Comparison of ENCODE assay signal across 29 cellular contexts in the genomic region with DNA sequence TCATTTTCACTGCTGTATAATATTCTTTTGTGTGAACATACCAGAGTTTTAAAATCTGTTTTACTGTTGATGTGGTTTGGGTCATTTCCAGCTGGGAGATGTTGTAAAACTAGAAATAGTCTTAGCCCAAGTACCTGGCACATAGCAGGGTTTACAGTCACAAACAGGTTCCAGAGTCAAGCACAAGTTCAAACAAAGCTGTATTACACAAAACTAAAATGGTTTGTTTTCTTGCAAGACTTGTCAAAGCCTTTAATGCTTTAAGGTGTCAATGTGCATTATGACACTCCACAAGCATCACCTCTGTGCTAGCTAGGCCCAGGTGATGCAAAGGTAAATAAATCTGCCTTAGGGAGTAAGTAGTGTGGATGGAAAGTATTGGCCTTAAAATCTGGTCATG.
DNase-seq lines count a peak whose midpoint lies in the region; ATAC-seq, FAIRE-seq and TF ChIP-seq lines count a peak whose summit lies in the region.
"Had no signal": no experiment of that assay in that cellular context is flagged by ENCODE, and none has a peak within 500 bp of the region (broad histone marks: within the 10 kb centered on the region; RNA-seq: fewer than 3 reads in every experiment).

No MANE protein-coding gene starts in this region.

- no peak overlapping the region for H3K9ac ChIP-seq in SK-N-SH
- no peak overlapping the region for H3K9ac ChIP-seq in keratinocyte (ENCODE audit: control insufficient read depth, extremely low read depth, insufficient read depth, low read length)
- H3K9ac ChIP-seq: GM23248 had no signal

- CTCF ChIA-PET in SK-N-SH (lab: Yijun Ruan, JAX): no interaction called here

- H3K9me3 ChIP-seq in SK-N-SH: no peaks in the 10 kb centered on the region; the same call in 1 of the 2 replicates
- no peaks in the 10 kb centered on the region for H3K9me3 ChIP-seq in keratinocyte (ENCODE audit: control insufficient read depth, low read depth, low read length)
- H3K9me3 ChIP-seq: Caco-2, MG63 had no signal

- no peak for TF ChIP-seq EP300 in SK-N-SH (IDR thresholded peaks at IDR 0.05; ENCODE audit: borderline replicate concordance in 1 of 2, low read depth in 1 of 2, low read length in 1 of 2)

- H3K4me3 ChIP-seq in SK-N-SH (ENCODE audit: low read depth in 2 of 2, low read length in 1 of 2) (no peak overlapping the region), bronchial epithelial cell (ENCODE audit: low read depth, low read length) (no peak overlapping the region), keratinocyte (ENCODE audit: control insufficient read depth in 2 of 3, extremely low read depth in 1 of 3, insufficient read depth in 2 of 3, low read depth in 1 of 3, low read length in 3 of 3) (no peak overlapping the region)
- H3K4me3 ChIP-seq: GM23248, MG63, PC-9 had no signal

- TF ChIP-seq CTCF in SK-N-SH (IDR thresholded peaks at IDR 0.05) (no peak), bronchial epithelial cell (IDR thresholded peaks at IDR 0.05; ENCODE audit: insufficient read depth, low read length, severe bottlenecking) (no peak), keratinocyte (optimal IDR thresholded peaks at IDR 0.05 in 1 of 3, IDR thresholded peaks at IDR 0.05 in 1 of 3, conservative IDR thresholded peaks at IDR 0.05 in 1 of 3; ENCODE audit: extremely low read depth in 1 of 3, insufficient read depth in 2 of 3, low read length in 3 of 3) (no peak)

- H3K27me3 ChIP-seq in SK-N-SH (ENCODE audit: insufficient read depth) (no peaks in the 10 kb centered on the region), bronchial epithelial cell (ENCODE audit: control insufficient read depth, insufficient read depth, low read length) (no peaks in the 10 kb centered on the region), keratinocyte (ENCODE audit: control insufficient read depth, extremely low read depth, insufficient read depth, low read length) (no peaks in the 10 kb centered on the region)
- H3K27me3 ChIP-seq: MG63 had no signal

- H3K9me1 ChIP-seq in keratinocyte (ENCODE audit: control insufficient read depth, extremely low read depth, insufficient read depth, low read length): no peaks in the 10 kb centered on the region

- dilution Hi-C loops in keratinocyte (cut with MboI; ENCODE audit: extremely low pct_ligation_motif_present, low sequenced_read_pairs): no loop called here

- no peaks in the 10 kb centered on the region for H3K79me2 ChIP-seq in SK-N-SH (ENCODE audit: insufficient read depth)
- H3K79me2 ChIP-seq in keratinocyte (ENCODE audit: control insufficient read depth, insufficient read depth, low read length): no peaks in the 10 kb centered on the region

- no peak overlapping the region for H3K27ac ChIP-seq in SK-N-SH (ENCODE audit: low read depth in 2 of 2, low read length in 1 of 2)
- H3K27ac ChIP-seq in keratinocyte (ENCODE audit: control insufficient read depth, insufficient read depth, low read length): no peak overlapping the region
- H3K27ac ChIP-seq: 22Rv1, C4-2B, GM23248, PC-9 had no signal

- H2AFZ ChIP-seq in SK-N-SH (ENCODE audit: low read depth) (no peak overlapping the region), keratinocyte (ENCODE audit: control insufficient read depth, low read length) (no peak overlapping the region)
- H2AFZ ChIP-seq: GM23248, PC-9 had no signal

- no peak for FAIRE-seq in bronchial epithelial cell (lab: Jason Lieb, UNC)
- peak; percentile 20 for FAIRE-seq in keratinocyte (lab: Jason Lieb, UNC)
- FAIRE-seq: HepG2 had no signal

- H3K9me2 ChIP-seq in SK-N-SH: no peaks in the 10 kb centered on the region

- no peak for TF ChIP-seq RAD21 in SK-N-SH (IDR thresholded peaks at IDR 0.05; ENCODE audit: low read length)

- H3K4me2 ChIP-seq in SK-N-SH: no peak overlapping the region
- H3K4me2 ChIP-seq in keratinocyte (ENCODE audit: control insufficient read depth, extremely low read depth, insufficient read depth, low read depth, low read length): no peak overlapping the region
- H3K4me2 ChIP-seq: PC-9 had no signal

- no peaks in the 10 kb centered on the region for H3K36me3 ChIP-seq in SK-N-SH (replicated peaks in 1 of 2; ENCODE audit: control insufficient read depth in 1 of 2, insufficient read depth in 2 of 2, low read length in 1 of 2)
- no peaks in the 10 kb centered on the region for H3K36me3 ChIP-seq in bronchial epithelial cell (ENCODE audit: control insufficient read depth, insufficient read depth, low read length)
- H3K36me3 ChIP-seq in keratinocyte (ENCODE audit: control insufficient read depth in 2 of 2, extremely low read depth in 1 of 2, insufficient read depth in 2 of 2, low read length in 2 of 2): no peaks in the 10 kb centered on the region
- H3K36me3 ChIP-seq: MG63 had no signal

- no peak for ATAC-seq in SK-N-SH treated with all-trans-retinoic acid at 6 μM for 48 hours
- no peak for ATAC-seq in GM18909 (IDR thresholded peaks at IDR 0.05; ENCODE audit: poor library complexity, unreplicated experiment)
- ATAC-seq: CD8-positive, alpha-beta T cell; HepG2 had no signal

- peaks cover 7% of the 10 kb centered on the region for H3F3A ChIP-seq in SK-N-SH (replicated peaks; ENCODE audit: insufficient read depth)

- peaks cover 0 to 15% of the 10 kb centered on the region in 2 experiments; a peak in 3 of 4 replicates for H3K4me1 ChIP-seq in SK-N-SH (ENCODE audit: control insufficient read depth in 1 of 2, insufficient read depth in 2 of 2, low read depth in 1 of 2, low read length in 1 of 2)
- H3K4me1 ChIP-seq in keratinocyte (ENCODE audit: control insufficient read depth, extremely low read depth, insufficient read depth, low read length): peaks cover 22% of the 10 kb centered on the region
- H3K4me1 ChIP-seq: Caco-2 had no signal

- POLR2A ChIA-PET in SK-N-SH (lab: Yijun Ruan, JAX): no interaction called here

- H4K20me1 ChIP-seq in SK-N-SH (ENCODE audit: insufficient read depth) (no peaks in the 10 kb centered on the region), keratinocyte (ENCODE audit: control insufficient read depth, extremely low read depth, insufficient read depth, low read length) (no peaks in the 10 kb centered on the region)

- DNase-seq in SK-N-SH (no peak), bronchial epithelial cell (ENCODE audit: low read depth) (peak; percentile 85), keratinocyte (ENCODE audit: low read depth, low spot score) (peak; percentile 50), activated gamma-delta T cell (lab: John Stamatoyannopoulos, UW) (no peak), GM03348 (ENCODE audit: low spot score) (no peak)
- DNase-seq: Caco-2; CD8-positive, alpha-beta T cell; DMS 273 treated with DMSO at 0.1 percent for 48 hours; DMS79 treated with DMSO at 0.1 percent for 48 hours; GF-D8; GM23248; H7; Kasumi-1; MG63; NCI-H1105 treated with DMSO at 0.1 percent for 48 hours; NCI-H146; NCI-H1930; NCI-H2107; NCI-H524 treated with DMSO at 0.1 percent for 48 hours; NCI-H82; NK-92 treated with Interleukin-12 subunit alpha and Interleukin-12 subunit beta, amount 100 ng/mL, for 24 hours; RPMI8226; SHP77 had no signal

TF ChIP-seq in SK-N-SH treated with all-trans-retinoic acid at 6 μM for 48 hours, 23 proteins besides CTCF, POLR2A, EP300 and RAD21:
- TF ChIP-seq RARB (CRISPR knock-in tag; IDR thresholded peaks at IDR 0.05): no peak
- peak; percentile 34; the same call in 1 of the 2 replicates for TF ChIP-seq ZNF8 (CRISPR knock-in tag; IDR thresholded peaks at IDR 0.05)

TF ChIP-seq in SK-N-SH, 30 proteins besides CTCF, POLR2A, EP300 and RAD21 (continues in another document):
- TF ChIP-seq SMC3 (IDR thresholded peaks at IDR 0.05; ENCODE audit: low read depth, low read length) (no peak), RCOR1 (IDR thresholded peaks at IDR 0.05; ENCODE audit: low read length) (no peak), TEAD4 (IDR thresholded peaks at IDR 0.05; ENCODE audit: borderline replicate concordance, insufficient read depth) (no peak), TCF12 (IDR thresholded peaks at IDR 0.05) (no peak), FOXJ3 (CRISPR knock-in tag; IDR thresholded peaks at IDR 0.05) (no peak), FOXM1 (IDR thresholded peaks at IDR 0.05; ENCODE audit: low read depth) (no peak), TAF1 (IDR thresholded peaks at IDR 0.05; ENCODE audit: borderline replicate concordance, low read depth, low read length) (no peak), EZH2phosphoT487 (IDR thresholded peaks at IDR 0.05; ENCODE audit: borderline replicate concordance, low read depth) (no peak), CHD2 (IDR thresholded peaks at IDR 0.05; ENCODE audit: low read length, partially characterized antibody) (no peak), MXI1 (IDR thresholded peaks at IDR 0.05; ENCODE audit: low read depth, low read length) (no peak)
- TF ChIP-seq, protein P1, sequence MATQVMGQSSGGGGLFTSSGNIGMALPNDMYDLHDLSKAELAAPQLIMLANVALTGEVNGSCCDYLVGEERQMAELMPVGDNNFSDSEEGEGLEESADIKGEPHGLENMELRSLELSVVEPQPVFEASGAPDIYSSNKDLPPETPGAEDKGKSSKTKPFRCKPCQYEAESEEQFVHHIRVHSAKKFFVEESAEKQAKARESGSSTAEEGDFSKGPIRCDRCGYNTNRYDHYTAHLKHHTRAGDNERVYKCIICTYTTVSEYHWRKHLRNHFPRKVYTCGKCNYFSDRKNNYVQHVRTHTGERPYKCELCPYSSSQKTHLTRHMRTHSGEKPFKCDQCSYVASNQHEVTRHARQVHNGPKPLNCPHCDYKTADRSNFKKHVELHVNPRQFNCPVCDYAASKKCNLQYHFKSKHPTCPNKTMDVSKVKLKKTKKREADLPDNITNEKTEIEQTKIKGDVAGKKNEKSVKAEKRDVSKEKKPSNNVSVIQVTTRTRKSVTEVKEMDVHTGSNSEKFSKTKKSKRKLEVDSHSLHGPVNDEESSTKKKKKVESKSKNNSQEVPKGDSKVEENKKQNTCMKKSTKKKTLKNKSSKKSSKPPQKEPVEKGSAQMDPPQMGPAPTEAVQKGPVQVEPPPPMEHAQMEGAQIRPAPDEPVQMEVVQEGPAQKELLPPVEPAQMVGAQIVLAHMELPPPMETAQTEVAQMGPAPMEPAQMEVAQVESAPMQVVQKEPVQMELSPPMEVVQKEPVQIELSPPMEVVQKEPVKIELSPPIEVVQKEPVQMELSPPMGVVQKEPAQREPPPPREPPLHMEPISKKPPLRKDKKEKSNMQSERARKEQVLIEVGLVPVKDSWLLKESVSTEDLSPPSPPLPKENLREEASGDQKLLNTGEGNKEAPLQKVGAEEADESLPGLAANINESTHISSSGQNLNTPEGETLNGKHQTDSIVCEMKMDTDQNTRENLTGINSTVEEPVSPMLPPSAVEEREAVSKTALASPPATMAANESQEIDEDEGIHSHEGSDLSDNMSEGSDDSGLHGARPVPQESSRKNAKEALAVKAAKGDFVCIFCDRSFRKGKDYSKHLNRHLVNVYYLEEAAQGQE (IDR thresholded peaks at IDR 0.05; ENCODE audit: low read depth, low read length): no peak
- TF ChIP-seq, protein P2, sequence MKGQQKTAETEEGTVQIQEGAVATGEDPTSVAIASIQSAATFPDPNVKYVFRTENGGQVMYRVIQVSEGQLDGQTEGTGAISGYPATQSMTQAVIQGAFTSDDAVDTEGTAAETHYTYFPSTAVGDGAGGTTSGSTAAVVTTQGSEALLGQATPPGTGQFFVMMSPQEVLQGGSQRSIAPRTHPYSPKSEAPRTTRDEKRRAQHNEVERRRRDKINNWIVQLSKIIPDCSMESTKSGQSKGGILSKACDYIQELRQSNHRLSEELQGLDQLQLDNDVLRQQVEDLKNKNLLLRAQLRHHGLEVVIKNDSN (IDR thresholded peaks at IDR 0.05; ENCODE audit: borderline replicate concordance, low read depth): no peak

Comparison
In these comparisons a context has a peak if more than half of its experiments do, and no peak if none do; other contexts are left out.
1. DNase-seq: peak in bronchial epithelial cell (single experiment) and keratinocyte (single experiment); none in SK-N-SH (single experiment), activated gamma-delta T cell (single experiment) and GM03348 (single experiment).